In genomic region chr9:134327671-134328231, GRCh38 we compare ENCODE assay signal across 8 cellular contexts. TPM values are rescaled to one million over a fixed set of nuclear protein-coding genes. Genes with fewer than 3 reads are reported as not detected.
DNase-seq lines count a peak whose midpoint lies in the region; ATAC-seq and TF ChIP-seq lines count a peak whose summit lies in the region.

No MANE protein-coding gene starts in this region.

- H3K9me3 ChIP-seq in Panc1 (ENCODE audit: control insufficient read depth, insufficient read depth, low read depth, low read length) (no peaks in the 10 kb centered on the region), neuron (ENCODE audit: low read length) (no peaks in the 10 kb centered on the region)

- 0 out of 2 replicates have a peak, but pooled peaks have one; percentile 14 for ATAC-seq in Panc1
- ATAC-seq in HG03159 (IDR thresholded peaks at IDR 0.05; ENCODE audit: unreplicated experiment): no peak
- ATAC-seq in GM18870 (IDR thresholded peaks at IDR 0.05; ENCODE audit: unreplicated experiment): no peak

- no peak for DNase-seq in BJ (ENCODE audit: low read depth)
- DNase-seq in Panc1 (ENCODE audit: low read depth, low spot score): no peak
- DNase-seq in fibroblast of pulmonary artery (ENCODE audit: low read depth): no peak
- no peak for DNase-seq in DMS 273 treated with DMSO at 0.1 percent for 48 hours (lab: John Stamatoyannopoulos, UW)
- no peak for DNase-seq in cerebellar nuclear complex (lab: John Stamatoyannopoulos, UW)

- H2AFZ ChIP-seq in neuron (ENCODE audit: low read depth, low read length): no peak overlapping the region

- H3K27me3 ChIP-seq in BJ (ENCODE audit: control insufficient read depth, insufficient read depth, low read length): no peaks in the 10 kb centered on the region
- no peaks in the 10 kb centered on the region for H3K27me3 ChIP-seq in Panc1 (ENCODE audit: control insufficient read depth, insufficient read depth, low read length)
- no peaks in the 10 kb centered on the region for H3K27me3 ChIP-seq in neuron (ENCODE audit: insufficient read depth, low read length)

- peaks cover 23% of the 10 kb centered on the region for H3K4me1 ChIP-seq in Panc1 (ENCODE audit: control insufficient read depth, insufficient read depth, low read length)
- peaks cover 43% of the 10 kb centered on the region for H3K4me1 ChIP-seq in neuron (ENCODE audit: insufficient read depth, low read length)

- POLR2A ChIA-PET in BJ (lab: Charles Lee): interaction anchor here (1.2 kb wide), 1 partner anchor 157 kb away, joined by 3 read pairs; no protein-coding TSS in a partner anchor
- POLR2A ChIA-PET in Panc1 (lab: Charles Lee): interaction anchor here (0.7 kb wide), 1 partner anchor 14 kb away, joined by 3 read pairs; no protein-coding TSS in a partner anchor

- BruUV-seq in Panc1 (replicated peaks; lab: Mats Ljungman, UMichigan): no TSS peak

- H3K36me3 ChIP-seq in BJ (ENCODE audit: control insufficient read depth, insufficient read depth, low read length): no peaks in the 10 kb centered on the region
- H3K36me3 ChIP-seq in Panc1 (ENCODE audit: control insufficient read depth, insufficient read depth, low read length): peaks cover 2% of the 10 kb centered on the region; the same call in 1 of the 2 replicates
- H3K36me3 ChIP-seq in neuron (ENCODE audit: insufficient read depth, low read length): no peaks in the 10 kb centered on the region

- peak overlapping the region; percentile 57 for H3K4me3 ChIP-seq in BJ (ENCODE audit: low read depth, low read length)
- peak overlapping the region; percentile 56 to 71 for H3K4me3 ChIP-seq in Panc1 (ENCODE audit: low read depth in 2 of 2, low read length in 2 of 2)
- H3K4me3 ChIP-seq in fibroblast of pulmonary artery (replicated peaks; ENCODE audit: low read depth, low read length): peak overlapping the region; percentile 67
- H3K4me3 ChIP-seq in neuron (ENCODE audit: low read length): peak overlapping the region; percentile 73

- CTCF ChIA-PET in BJ (lab: Yijun Ruan, JAX): interaction anchor here (1.2 to 3.6 kb wide), 4 partner anchors 21 to 157 kb away, joined by 3 to 25 read pairs (median 10); no protein-coding TSS in a partner anchor
- CTCF ChIA-PET in Panc1 (lab: Charles Lee): interaction anchor here (0.9 kb wide), 1 partner anchor 31 kb away, joined by 3 read pairs; no protein-coding TSS in a partner anchor

- intact Hi-C loops in Panc1 (cut with micrococcal nuclease; ENCODE audit: unreplicated experiment): loop anchor here (10.0 kb wide), 1 partner anchor 153 kb away; no protein-coding TSS in a partner anchor

- H3K27ac ChIP-seq in Panc1 (ENCODE audit: low read length): peak overlapping the region; percentile 84

- in situ Hi-C loops in Panc1 (cut with HindIII; ENCODE audit: low pct_unique_long_range_greater_than_20kb, low sequenced_read_pairs): no loop called here

- no peak for TF ChIP-seq CTCF in BJ (IDR thresholded peaks at IDR 0.05; ENCODE audit: insufficient read depth, low read depth, low read length)
- TF ChIP-seq CTCF in Panc1 (IDR thresholded peaks at IDR 0.05): no peak
- TF ChIP-seq CTCF in fibroblast of pulmonary artery (IDR thresholded peaks at IDR 0.05; ENCODE audit: low read length, missing control alignments): no peak

RNA-seq across cellular contexts. Expression of gene RXRA, which starts 1.5 kb away (rescaled TPM):
- 6.8 and 12.0 TPM in 2 replicates for polyA plus RNA-seq in BJ (2011; rRNA removed)
- 13.8 and 14.1 TPM in 2 replicates for polyA minus RNA-seq in BJ (2011; rRNA and poly(A)+ RNA removed)
- 31.6 TPM for total RNA-seq in Panc1 (2021; ENCODE audit: unreplicated experiment)
- polyA plus RNA-seq in Panc1 (2012; ENCODE audit: insufficient read length): 45.8 TPM
